In genomic region chr5:124401247-124402143, GRCh38 we compare ENCODE assay signal across 13 cellular contexts.
DNase-seq lines count a peak whose midpoint lies in the region; ATAC-seq and TF ChIP-seq lines count a peak whose summit lies in the region.
"Had no signal": no experiment of that assay in that cellular context is flagged by ENCODE, and none has a peak within 500 bp of the region (broad histone marks: within the 10 kb centered on the region; RNA-seq: fewer than 3 reads in every experiment).

No MANE protein-coding gene starts in this region.

- peak overlapping the region; percentile 31 for H3K27ac ChIP-seq in cardiac muscle cell
- H3K27ac ChIP-seq in right atrium auricular region: peak overlapping the region in 1 of 2 donors; percentile 51
- H3K27ac ChIP-seq in SJSA1: 0 out of 2 replicates have a peak overlapping the region, but pooled peaks have one; percentile 20
- H3K27ac ChIP-seq: spleen had no signal

- DNase-seq in cardiac muscle cell (ENCODE audit: low read depth in 1 of 2, low spot score in 1 of 2): peak in 1 of 2 donors; percentile 69
- DNase-seq in right atrium auricular region (ENCODE audit: low spot score): no peak
- no peak for DNase-seq in SJSA1 (ENCODE audit: low read depth in 1 of 2, low spot score in 2 of 2)
- DNase-seq in left colon: no peak
- DNase-seq in type B pancreatic cell (ENCODE audit: extremely low spot score, unreplicated experiment): no peak
- DNase-seq in omental fat pad (ENCODE audit: low spot score): no peak
- no peak for DNase-seq in NOMO-1 treated with DMSO at 0.1 percent for 48 hours (lab: John Stamatoyannopoulos, UW; ENCODE audit: unreplicated experiment)
- DNase-seq in GM19238 (ENCODE audit: insufficient read length, low spot score): no peak
- DNase-seq: activated gamma-delta T cell; KBM-7; NCI-H1930; spleen; stimulated activated naive CD8-positive, alpha-beta T cell treated with anti-CD3 and anti-CD28 coated beads, Interleukin-15, amount 100 ng/mL, for 72 hours had no signal

- H3K4me3 Mint-ChIP-seq in type B pancreatic cell: peak overlapping the region; percentile 40
- H3K4me3 Mint-ChIP-seq: stimulated activated naive CD8-positive, alpha-beta T cell treated with anti-CD3 and anti-CD28 coated beads, Interleukin-15, amount 100 ng/mL, for 72 hours had no signal

- peaks cover 6% of the 10 kb centered on the region for H3K9me3 Mint-ChIP-seq in type B pancreatic cell
- H3K9me3 Mint-ChIP-seq: stimulated activated naive CD8-positive, alpha-beta T cell treated with anti-CD3 and anti-CD28 coated beads, Interleukin-15, amount 100 ng/mL, for 72 hours had no signal

- peak overlapping the region; percentile 19 for H3K27ac Mint-ChIP-seq in type B pancreatic cell
- H3K27ac Mint-ChIP-seq: stimulated activated naive CD8-positive, alpha-beta T cell treated with anti-CD3 and anti-CD28 coated beads, Interleukin-15, amount 100 ng/mL, for 72 hours had no signal

- H3K36me3 ChIP-seq in cardiac muscle cell (no peaks in the 10 kb centered on the region), right atrium auricular region (no peaks in the 10 kb centered on the region), SJSA1 (no peaks in the 10 kb centered on the region)
- H3K36me3 ChIP-seq: spleen had no signal

- TF ChIP-seq CTCF in cardiac muscle cell (IDR thresholded peaks at IDR 0.05; ENCODE audit: low read depth, low read length): no peak
- TF ChIP-seq CTCF in right atrium auricular region (IDR thresholded peaks at IDR 0.05): no peak
- TF ChIP-seq CTCF in type B pancreatic cell (conservative IDR thresholded peaks at IDR 0.05): no peak
- no peak for TF ChIP-seq CTCF in omental fat pad (IDR thresholded peaks at IDR 0.05)

- no peaks in the 10 kb centered on the region for H3K36me3 Mint-ChIP-seq in type B pancreatic cell

- H3K9me3 ChIP-seq in cardiac muscle cell (ENCODE audit: low read depth): no peaks in the 10 kb centered on the region
- no peaks in the 10 kb centered on the region for H3K9me3 ChIP-seq in right atrium auricular region
- no peaks in the 10 kb centered on the region for H3K9me3 ChIP-seq in SJSA1 (replicated peaks)
- H3K9me3 ChIP-seq: spleen had no signal

- ATAC-seq in left colon (peak; percentile 71), omental fat pad (ENCODE audit: low FRiP score) (no peak)
- ATAC-seq: stimulated activated naive CD8-positive, alpha-beta T cell treated with anti-CD3 and anti-CD28 coated beads, Interleukin-15, amount 100 ng/mL, for 72 hours had no signal

- H3K27me3 ChIP-seq in cardiac muscle cell (no peaks in the 10 kb centered on the region), right atrium auricular region (no peaks in the 10 kb centered on the region), SJSA1 (replicated peaks) (no peaks in the 10 kb centered on the region)
- H3K27me3 ChIP-seq: spleen had no signal

- H3K4me1 ChIP-seq in cardiac muscle cell (ENCODE audit: low read depth) (peaks cover 24% of the 10 kb centered on the region), right atrium auricular region (peaks cover 0 to 30% of the 10 kb centered on the region in 2 donors), SJSA1 (replicated peaks) (peaks cover 25% of the 10 kb centered on the region)

- H3K4me1 Mint-ChIP-seq in type B pancreatic cell (ENCODE audit: unreplicated experiment): peaks cover 40% of the 10 kb centered on the region
- H3K4me1 Mint-ChIP-seq: stimulated activated naive CD8-positive, alpha-beta T cell treated with anti-CD3 and anti-CD28 coated beads, Interleukin-15, amount 100 ng/mL, for 72 hours had no signal

- intact Hi-C loops in left colon (cut with DNase I, micrococcal nuclease): no loop called here

- no peaks in the 10 kb centered on the region for H3K27me3 Mint-ChIP-seq in type B pancreatic cell
- H3K27me3 Mint-ChIP-seq: stimulated activated naive CD8-positive, alpha-beta T cell treated with anti-CD3 and anti-CD28 coated beads, Interleukin-15, amount 100 ng/mL, for 72 hours had no signal

- no peak overlapping the region for H3K4me3 ChIP-seq in cardiac muscle cell
- no peak overlapping the region for H3K4me3 ChIP-seq in right atrium auricular region
- H3K4me3 ChIP-seq in SJSA1: no peak overlapping the region
- H3K4me3 ChIP-seq: spleen had no signal
